In genomic region chr12:109586385-109587296, GRCh38 we compare ENCODE assay signal across 24 cellular contexts. TPM values are rescaled to one million over a fixed set of nuclear protein-coding genes. Genes with fewer than 3 reads are reported as not detected.
DNase-seq lines count a peak whose midpoint lies in the region; ATAC-seq, FAIRE-seq and TF ChIP-seq lines count a peak whose summit lies in the region.
"Had no signal": no experiment of that assay in that cellular context is flagged by ENCODE, and none has a peak within 500 bp of the region (broad histone marks: within the 10 kb centered on the region; RNA-seq: fewer than 3 reads in every experiment).

No MANE protein-coding gene starts in this region.

- 66% methylated on average over 10 of the region's 10 CpGs for WGBS in A549 (ENCODE audit: missing lambda C conversion rate)
- 79 to 88% (median 83%) methylated on average over 10 of the region's 10 CpGs for WGBS in ovary, 3 donors

- no peaks in the 10 kb centered on the region for H3K27me3 ChIP-seq in ovary
- H3K27me3 ChIP-seq: colonic mucosa, heart left ventricle, tibial nerve had no signal

- H3K4me1 ChIP-seq in A549 (peaks cover 9% of the 10 kb centered on the region; the same call in 2 of the 3 replicates), ovary (ENCODE audit: insufficient read depth) (no peaks in the 10 kb centered on the region)
- H3K4me1 ChIP-seq: colonic mucosa, heart left ventricle, tibial nerve had no signal

- CTCF ChIA-PET in A549 (lab: Yijun Ruan, JAX): interaction anchor here (0.5 to 10.5 kb wide), 6 partner anchors 9 to 566 kb away, joined by 3 to 123 read pairs (median 6); partner anchors contain the start of gene SVOP

- H3K36me3 ChIP-seq in ovary: no peaks in the 10 kb centered on the region
- H3K36me3 ChIP-seq: colonic mucosa had no signal

- no peak for FAIRE-seq in A549 (lab: Jason Lieb, UNC)
- FAIRE-seq: G401.6 had no signal

- TF ChIP-seq CTCF in A549 (IDR thresholded peaks at IDR 0.05) (no peak), ovary (IDR thresholded peaks at IDR 0.05) (no peak)

- TF ChIP-seq EP300 in A549 (IDR thresholded peaks at IDR 0.05) (no peak), ovary (IDR thresholded peaks at IDR 0.05) (no peak)

- POLR2A ChIA-PET in A549 (lab: Yijun Ruan, JAX): interaction anchor here (1.5 kb wide), 1 partner anchor 13 kb away, joined by 3 read pairs; the partner anchor contains the start of genes MMAB and MVK

- H3K9me3 ChIP-seq in A549 (no peaks in the 10 kb centered on the region), ovary (no peaks in the 10 kb centered on the region)
- H3K9me3 ChIP-seq: colonic mucosa, heart left ventricle, tibial nerve had no signal

- peak in 1 of 2 experiments; percentile 45 for DNase-seq in A549 (ENCODE audit: low read depth in 1 of 2, low spot score in 1 of 2)
- peak; percentile 26 for DNase-seq in HT1080 (ENCODE audit: low read depth)
- DNase-seq in NCI-H345 treated with DMSO at 0.1 percent for 48 hours (lab: John Stamatoyannopoulos, UW; ENCODE audit: unreplicated experiment): peak; percentile 83
- DNase-seq in SHP77 treated with DMSO at 0.1 percent for 48 hours (lab: John Stamatoyannopoulos, UW): peak; percentile 44
- no peak for DNase-seq in SIG-M5 (lab: John Stamatoyannopoulos, UW)
- DNase-seq in ovary: no peak
- DNase-seq: activated CD4-positive, CD25-positive, alpha-beta regulatory T cell treated with anti-CD3 and anti-CD28 coated beads, Interleukin-2, amount 50 U/mL, for 72 hours; activated CD8-positive, alpha-beta T cell treated with anti-CD3 and anti-CD28 coated beads for 36 hours; CD4-positive, alpha-beta memory T cell; colonic mucosa; DMS 273 treated with DMSO at 0.1 percent for 48 hours; effector memory CD8-positive, alpha-beta T cell; heart left ventricle; Karpas-422; naive B cell; NCI-H187; stimulated activated naive CD8-positive, alpha-beta T cell treated with anti-CD3 and anti-CD28 coated beads, Interleukin-15, amount 100 ng/mL, for 72 hours; T-helper 17 cell had no signal

- no peak for TF ChIP-seq RAD21 in A549 (conservative IDR thresholded peaks at IDR 0.05 in 1 of 2, IDR thresholded peaks at IDR 0.05 in 1 of 2)

- intact Hi-C loops in ovary (cut with DNase I): no loop called here

- peak overlapping the region; percentile 0; the same call in 1 of the 3 replicates for H3K4me2 ChIP-seq in A549

- ATAC-seq in A549: peak in 1 of 2 experiments; percentile 32; a peak in 3 of 6 replicates
- no peak for ATAC-seq in GM21515 (IDR thresholded peaks at IDR 0.05; ENCODE audit: unreplicated experiment)
- no peak for ATAC-seq in HG02970 (IDR thresholded peaks at IDR 0.05; ENCODE audit: low FRiP score, unreplicated experiment)
- ATAC-seq: activated CD8-positive, alpha-beta T cell treated with anti-CD3 and anti-CD28 coated beads for 36 hours; activated naive CD4-positive, alpha-beta T cell treated with anti-CD3 and anti-CD28 coated beads, Interleukin-2, amount 50 U/mL, for 72 hours; effector memory CD8-positive, alpha-beta T cell; heart left ventricle; stimulated activated naive CD8-positive, alpha-beta T cell treated with anti-CD3 and anti-CD28 coated beads, Interleukin-15, amount 100 ng/mL, for 72 hours; T-helper 17 cell had no signal

- no peak overlapping the region for H3K4me3 ChIP-seq in A549
- no peak overlapping the region for H3K4me3 ChIP-seq in ovary
- H3K4me3 ChIP-seq: colonic mucosa, heart left ventricle, SK-N-MC, tibial nerve had no signal

- no peak for TF ChIP-seq POLR2A in A549 (IDR thresholded peaks at IDR 0.05; ENCODE audit: low read length)
- TF ChIP-seq POLR2A in ovary (IDR thresholded peaks at IDR 0.05): no peak

- H3K27ac ChIP-seq in A549: no peak overlapping the region
- H3K27ac ChIP-seq in ovary: no peak overlapping the region
- H3K27ac ChIP-seq: colonic mucosa, heart left ventricle, SK-N-MC, tibial nerve had no signal

TF ChIP-seq in A549, 52 proteins besides CTCF, POLR2A, EP300 and RAD21:
- TF ChIP-seq FOSB (CRISPR knock-in tag; IDR thresholded peaks at IDR 0.05): no peak
- no peak for TF ChIP-seq MYC (IDR thresholded peaks at IDR 0.05; ENCODE audit: borderline replicate concordance, low read length)
- TF ChIP-seq KDM5A (IDR thresholded peaks at IDR 0.05): no peak
- no peak for TF ChIP-seq ZC3H11A (IDR thresholded peaks at IDR 0.05)
- no peak for TF ChIP-seq CBX2 (IDR thresholded peaks at IDR 0.05; ENCODE audit: borderline replicate concordance, low read depth)
- TF ChIP-seq RNF2 (IDR thresholded peaks at IDR 0.05; ENCODE audit: borderline replicate concordance, low read depth): no peak
- no peak for TF ChIP-seq MAZ (IDR thresholded peaks at IDR 0.05; ENCODE audit: borderline replicate concordance, low read depth, low read length)
- no peak for TF ChIP-seq POLR2AphosphoS2 (conservative IDR thresholded peaks at IDR 0.05; ENCODE audit: low read length)
- no peak for TF ChIP-seq HOXA7 (CRISPR knock-in tag; IDR thresholded peaks at IDR 0.05)

RNA-seq across cellular contexts. Expression of gene MVK, which starts 13.0 kb away (rescaled TPM):
- polyA plus RNA-seq in A549 (2011; rRNA removed) (5.9 and 7.0 TPM in 2 replicates), A549 (2017; fragmentation: RNase III; extraction: RNeasy Plus Mini Kit Qiagen cat#74134 plus additional on column Dnase treatment) (7.5 to 14.8 TPM (median 14.0 TPM) in 3 replicates), ovary (10 to 100 TPM; 14.0 to 21.1 TPM)
- polyA plus RNA-seq in A549 (2012; cell fraction: cytosol; rRNA removed): 13.6 and 19.9 TPM in 2 replicates
- 18.4 and 25.1 TPM in 2 replicates for polyA plus RNA-seq in A549 (2012; cell fraction: nucleus; rRNA removed)
- polyA minus RNA-seq in A549 (2011; rRNA and poly(A)+ RNA removed): 6.4 and 7.3 TPM in 2 replicates
- 52.5 and 62.2 TPM in 2 replicates for total RNA-seq in HT1080 (2014; rRNA removed; shearing (Covaris generic))
- 20.2 and 23.3 TPM in 2 replicates for polyA plus RNA-seq in HT1080 (2015; cell fraction: cytosol; rRNA removed)
- polyA plus RNA-seq in HT1080 (2015; cell fraction: nucleus; rRNA removed): 20.5 and 23.8 TPM in 2 replicates
- total RNA-seq in ovary: 10 to 100 TPM in 5 of 7 donors, 1 to 10 TPM in 2; 7.4 to 66.4 (median 18.6) TPM

RNA-seq across cellular contexts. Expression of gene MMAB, which starts 13.3 kb away (rescaled TPM):
- 23.0 and 26.1 TPM in 2 replicates for polyA plus RNA-seq in A549 (2011; rRNA removed)
- 27.2 and 29.6 TPM in 2 replicates for polyA plus RNA-seq in A549 (2012; cell fraction: cytosol; rRNA removed)
- 20.9 and 22.0 TPM in 2 replicates for polyA plus RNA-seq in A549 (2012; cell fraction: nucleus; rRNA removed)
- polyA plus RNA-seq in A549 (2017; fragmentation: RNase III; extraction: RNeasy Plus Mini Kit Qiagen cat#74134 plus additional on column Dnase treatment): 32.8 to 36.8 TPM (median 34.7 TPM) in 3 replicates
- polyA minus RNA-seq in A549 (2011; rRNA and poly(A)+ RNA removed): 14.5 and 18.6 TPM in 2 replicates
- total RNA-seq in HT1080 (2014; rRNA removed; shearing (Covaris generic)): 47.7 and 61.5 TPM in 2 replicates
- 47.8 and 50.1 TPM in 2 replicates for polyA plus RNA-seq in HT1080 (2015; cell fraction: cytosol; rRNA removed)
- polyA plus RNA-seq in HT1080 (2015; cell fraction: nucleus; rRNA removed): 31.2 and 40.5 TPM in 2 replicates
- 10 to 100 TPM; 20.2 to 94.9 (median 41.0) TPM for total RNA-seq in ovary
- 10 to 100 TPM; 21.5 to 33.2 TPM for polyA plus RNA-seq in ovary

Comparison
In these comparisons a context has a peak if more than half of its experiments do, and no peak if none do; other contexts are left out.
1. DNase-seq: peak in HT1080 (single experiment), NCI-H345 treated with DMSO at 0.1 percent for 48 hours (single experiment) and SHP77 treated with DMSO at 0.1 percent for 48 hours (single experiment); none in SIG-M5 (single experiment) and ovary (0 of 5).